Comparison of ENCODE assay signal across 8 cellular contexts in the genomic region with DNA sequence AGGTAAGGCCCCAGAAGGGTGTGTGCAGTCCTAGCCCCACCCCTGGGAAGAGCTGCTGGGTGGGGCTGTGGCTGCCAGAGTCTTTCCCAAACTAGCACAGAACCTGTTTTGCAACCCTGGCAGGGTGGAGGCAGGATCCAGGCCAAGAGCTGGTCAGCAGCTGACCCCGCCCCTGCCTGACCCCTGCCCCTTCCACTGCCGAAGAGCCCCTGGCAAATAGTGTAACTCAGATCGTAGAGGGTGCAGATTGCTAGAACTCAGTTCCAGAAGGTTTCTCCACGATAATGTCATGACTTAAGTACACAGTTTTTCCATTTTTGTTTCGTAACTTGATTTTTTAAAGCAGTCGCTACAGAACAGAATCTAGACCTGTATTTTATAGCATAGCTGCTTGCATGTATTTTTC.
DNase-seq lines count a peak whose midpoint lies in the region; ATAC-seq lines count a peak whose summit lies in the region.

No MANE protein-coding gene starts in this region.

- H3K36me3 Mint-ChIP-seq in T-helper 1 cell treated with Interleukin-12 subunit alpha and Interleukin-12 subunit beta and Interleukin-4 antibody, amounts not matched to agents 30 μg/mL and 1 μg/mL, for 36 hours (ENCODE audit: low read depth): peaks cover 11% of the 10 kb centered on the region

- peak overlapping the region; percentile 38 for H3K4me3 Mint-ChIP-seq in T-helper 1 cell treated with Interleukin-12 subunit alpha and Interleukin-12 subunit beta and Interleukin-4 antibody, amounts not matched to agents 30 μg/mL and 1 μg/mL, for 36 hours
- peak overlapping the region; percentile 80 to 89 for H3K4me3 Mint-ChIP-seq in stimulated activated naive CD8-positive, alpha-beta T cell treated with anti-CD3 and anti-CD28 coated beads, Interleukin-15, amount 100 ng/mL, for 72 hours

- H3K4me1 Mint-ChIP-seq in T-helper 1 cell treated with Interleukin-12 subunit alpha and Interleukin-12 subunit beta and Interleukin-4 antibody, amounts not matched to agents 30 μg/mL and 1 μg/mL, for 36 hours (ENCODE audit: low read depth): peaks cover 59% of the 10 kb centered on the region
- peaks cover 82% of the 10 kb centered on the region for H3K4me1 Mint-ChIP-seq in stimulated activated naive CD8-positive, alpha-beta T cell treated with anti-CD3 and anti-CD28 coated beads, Interleukin-15, amount 100 ng/mL, for 72 hours

- no peak for ATAC-seq in stimulated activated naive CD8-positive, alpha-beta T cell treated with anti-CD3 and anti-CD28 coated beads, Interleukin-15, amount 100 ng/mL, for 72 hours
- no peak for ATAC-seq in GM21515 (IDR thresholded peaks at IDR 0.05; ENCODE audit: unreplicated experiment)
- ATAC-seq in GM19467 (IDR thresholded peaks at IDR 0.05; ENCODE audit: unreplicated experiment): no peak

- no peak for DNase-seq in T-helper 1 cell
- peak; percentile 42 for DNase-seq in iris pigment epithelial cell (ENCODE audit: low read depth)
- no peak for DNase-seq in stimulated activated naive CD8-positive, alpha-beta T cell treated with anti-CD3 and anti-CD28 coated beads, Interleukin-15, amount 100 ng/mL, for 72 hours
- no peak for DNase-seq in OCI-M2 (lab: John Stamatoyannopoulos, UW; ENCODE audit: unreplicated experiment)

- H3K9me3 Mint-ChIP-seq in T-helper 1 cell treated with Interleukin-12 subunit alpha and Interleukin-12 subunit beta and Interleukin-4 antibody, amounts not matched to agents 30 μg/mL and 1 μg/mL, for 36 hours: no peaks in the 10 kb centered on the region
- H3K9me3 Mint-ChIP-seq in stimulated activated naive CD8-positive, alpha-beta T cell treated with anti-CD3 and anti-CD28 coated beads, Interleukin-15, amount 100 ng/mL, for 72 hours: no peaks in the 10 kb centered on the region

- H3K27ac Mint-ChIP-seq in T-helper 1 cell treated with Interleukin-12 subunit alpha and Interleukin-12 subunit beta and Interleukin-4 antibody, amounts not matched to agents 30 μg/mL and 1 μg/mL, for 36 hours: peak overlapping the region; percentile 66
- no peak overlapping the region for H3K27ac Mint-ChIP-seq in stimulated activated naive CD8-positive, alpha-beta T cell treated with anti-CD3 and anti-CD28 coated beads, Interleukin-15, amount 100 ng/mL, for 72 hours

- H3K27me3 Mint-ChIP-seq in T-helper 1 cell treated with Interleukin-12 subunit alpha and Interleukin-12 subunit beta and Interleukin-4 antibody, amounts not matched to agents 30 μg/mL and 1 μg/mL, for 36 hours (ENCODE audit: low read depth): no peaks in the 10 kb centered on the region
- no peaks in the 10 kb centered on the region for H3K27me3 Mint-ChIP-seq in stimulated activated naive CD8-positive, alpha-beta T cell treated with anti-CD3 and anti-CD28 coated beads, Interleukin-15, amount 100 ng/mL, for 72 hours

- H3K27ac ChIP-seq in angular gyrus (ENCODE audit: low read depth, low read length): peak overlapping the region; percentile 80
